16 cellular contexts compared by ENCODE assay signal in the genomic region with DNA sequence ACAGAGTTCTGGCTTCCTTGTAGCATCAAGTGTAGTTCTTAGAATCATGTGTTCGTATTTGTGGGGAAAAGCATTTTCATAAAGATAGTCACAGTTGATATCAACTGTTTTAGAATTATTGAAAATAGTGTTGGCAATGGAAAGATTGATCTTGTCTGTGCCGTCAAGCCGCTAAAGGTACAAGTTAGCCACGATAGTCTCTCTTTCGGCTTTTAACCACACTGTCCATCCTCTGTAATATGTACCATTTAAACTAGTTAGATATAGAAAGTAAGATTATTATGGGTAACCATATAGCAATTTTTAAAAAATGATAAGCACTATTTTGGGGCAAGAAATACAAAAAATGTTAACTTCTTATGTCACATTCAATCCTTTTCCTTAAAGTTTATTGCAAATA. TPM values are rescaled to one million over a fixed set of nuclear protein-coding genes. Genes with fewer than 3 reads are reported as not detected.
DNase-seq lines count a peak whose midpoint lies in the region; ATAC-seq and TF ChIP-seq lines count a peak whose summit lies in the region.
"Had no signal": no experiment of that assay in that cellular context is flagged by ENCODE, and none has a peak within 500 bp of the region (broad histone marks: within the 10 kb centered on the region; RNA-seq: fewer than 3 reads in every experiment).

No MANE protein-coding gene starts in this region.

- no peaks in the 10 kb centered on the region for H3K36me3 ChIP-seq in gastrocnemius medialis
- H3K36me3 ChIP-seq: BLaER1, HAP-1 had no signal

- H3K4me3 Mint-ChIP-seq in brain: peak overlapping the region in 4 of 5 experiments; percentile 47 to 98 (median 89)
- peak overlapping the region; percentile 84 for H3K4me3 Mint-ChIP-seq in neural crest cell

- in situ Hi-C loops in gastrocnemius medialis (cut with MboI; ENCODE audit: low sequenced_read_pairs in 4 of 4): no loop called here
- in situ Hi-C loops in GM13977 (cut with MboI; ENCODE audit: low pct_unique_long_range_greater_than_20kb, low sequenced_read_pairs, unreplicated experiment): no loop called here

- peak; percentile 3 for DNase-seq in AG08396 (ENCODE audit: low spot score)
- DNase-seq in neural crest cell (ENCODE audit: low read depth, low spot score): no peak
- no peak for DNase-seq in gastrocnemius medialis
- DNase-seq in EL: no peak
- DNase-seq in NCI-H345 (lab: John Stamatoyannopoulos, UW): no peak
- no peak for DNase-seq in GM13977 (ENCODE audit: low spot score)
- DNase-seq: AML-193; CD4-positive, CD25-positive, alpha-beta regulatory T cell; DMS53; HFFc6 had no signal

- peak overlapping the region; percentile 77 to 80 (median 79) for H3K27ac ChIP-seq in gastrocnemius medialis
- H3K27ac ChIP-seq: 22Rv1, BLaER1 had no signal

- peaks cover 27% of the 10 kb centered on the region for H3K36me3 Mint-ChIP-seq in brain
- H3K36me3 Mint-ChIP-seq in neural crest cell (ENCODE audit: low read depth): peaks cover 12% of the 10 kb centered on the region
- H3K36me3 Mint-ChIP-seq: CD4-positive, CD25-positive, alpha-beta regulatory T cell had no signal

- H3K27ac Mint-ChIP-seq in brain (peak overlapping the region in 3 of 5 experiments; percentile 97 to 99 (median 98)), neural crest cell (ENCODE audit: unreplicated experiment) (no peak overlapping the region)
- H3K27ac Mint-ChIP-seq: CD4-positive, CD25-positive, alpha-beta regulatory T cell; HFFc6 had no signal

- ATAC-seq in gastrocnemius medialis: no peak
- ATAC-seq: GM12878, HepG2 had no signal

- H3K4me1 Mint-ChIP-seq in brain: peaks cover 65% of the 10 kb centered on the region
- peaks cover 46% of the 10 kb centered on the region for H3K4me1 Mint-ChIP-seq in neural crest cell

- peaks cover 11 to 18% of the 10 kb centered on the region in 2 donors for H3K4me1 ChIP-seq in gastrocnemius medialis
- H3K4me1 ChIP-seq: BLaER1, HAP-1 had no signal

- H3K27me3 ChIP-seq in gastrocnemius medialis: peaks cover 3 to 34% (median 3%) of the 10 kb centered on the region in 3 donors

- H3K4me3 ChIP-seq in gastrocnemius medialis: no peak overlapping the region
- H3K4me3 ChIP-seq: BLaER1, GM12878, HAP-1 had no signal

- intact Hi-C loops in gastrocnemius medialis (cut with DNase I; ENCODE audit: low total_unique reads): loop anchor here (2.0 to 10.0 kb wide), 2 partner anchors 25 to 237 kb away; no protein-coding TSS in a partner anchor

- no peak for TF ChIP-seq POLR2A in gastrocnemius medialis (IDR thresholded peaks at IDR 0.05)

- H3K9me3 Mint-ChIP-seq in brain (peaks cover 0 to 17% (median 4%) of the 10 kb centered on the region in 5 experiments), neural crest cell (no peaks in the 10 kb centered on the region)

- peaks cover 94% of the 10 kb centered on the region for H3K27me3 Mint-ChIP-seq in brain
- peaks cover 99% of the 10 kb centered on the region for H3K27me3 Mint-ChIP-seq in neural crest cell (ENCODE audit: low read depth)

- no peak for TF ChIP-seq CTCF in brain (conservative IDR thresholded peaks at IDR 0.05)
- TF ChIP-seq CTCF in neural crest cell (conservative IDR thresholded peaks at IDR 0.05): no peak
- no peak for TF ChIP-seq CTCF in gastrocnemius medialis (IDR thresholded peaks at IDR 0.05 in 4 of 5, conservative IDR thresholded peaks at IDR 0.05 in 1 of 5)
- TF ChIP-seq CTCF in GM13977 (IDR thresholded peaks at IDR 0.05; ENCODE audit: extremely low read depth, insufficient read depth, missing control alignments): no peak

- no peaks in the 10 kb centered on the region for H3K9me3 ChIP-seq in gastrocnemius medialis
- H3K9me3 ChIP-seq: HAP-1 had no signal

RNA-seq across cellular contexts. Expression of a gene that starts 8.7 kb away (rescaled TPM):
- 13.4 TPM for polyA plus RNA-seq in brain (ENCODE audit: insufficient read depth, low read depth, low replicate concordance)
- 54.3 and 64.5 TPM in 2 replicates for total RNA-seq in neural crest cell
- total RNA-seq in gastrocnemius medialis: 1 to 10 TPM; 3.3 to 5.2 (median 4.3) TPM
- total RNA-seq: CD4-positive, CD25-positive, alpha-beta regulatory T cell; GM12878; HepG2 had no signal
- polyA plus RNA-seq: CD4-positive, CD25-positive, alpha-beta regulatory T cell; GM12878; HepG2 had no signal

RNA-seq across cellular contexts. Expression of a gene that starts 11.6 kb away (rescaled TPM):
- 0.49 TPM for polyA plus RNA-seq in brain (ENCODE audit: insufficient read depth, low read depth, low replicate concordance)
- total RNA-seq in neural crest cell (4.5 and 6.1 TPM in 2 replicates), gastrocnemius medialis (under 1 TPM in 3 of 4 donors, not detected in 1; 0.19 to 0.47 (median 0.39) TPM)
- total RNA-seq: CD4-positive, CD25-positive, alpha-beta regulatory T cell; GM12878; HepG2 had no signal
- polyA plus RNA-seq: CD4-positive, CD25-positive, alpha-beta regulatory T cell; GM12878; HepG2 had no signal
